ENCODE assay signal across 11 cellular contexts in the genomic region with DNA sequence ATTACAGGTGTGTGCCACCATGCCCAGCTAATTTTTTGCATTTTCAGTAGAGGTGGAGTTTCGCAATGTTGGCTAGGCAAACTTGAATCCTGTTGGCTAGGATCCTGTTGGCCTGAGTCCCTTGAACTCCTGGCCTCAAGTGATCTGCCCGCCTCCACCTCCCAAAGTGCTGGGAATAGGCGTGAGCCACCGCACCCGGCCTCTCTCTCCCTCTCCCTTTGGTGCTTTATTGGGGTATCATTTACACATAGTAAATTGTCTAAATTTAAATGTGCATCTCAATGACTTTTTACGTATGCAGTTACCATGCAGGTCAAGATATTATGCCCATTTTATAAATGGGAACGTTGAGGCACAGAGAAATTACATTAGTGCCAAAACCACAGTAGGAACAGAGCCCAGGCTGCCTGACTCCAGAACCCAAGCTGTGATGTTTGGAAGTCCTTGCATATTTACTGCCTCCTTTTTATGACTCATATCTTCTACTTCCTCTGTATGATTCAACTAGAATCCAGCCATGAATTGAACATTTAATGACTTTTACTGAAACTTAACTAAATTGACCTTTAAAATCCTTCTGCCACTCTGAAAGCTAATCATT. TPM values are rescaled to one million over a fixed set of nuclear protein-coding genes. Genes with fewer than 3 reads are reported as not detected.
A peak's percentile ranks its signal among the peaks of the same experiment; 100 is the strongest.
DNase-seq lines count a peak whose midpoint lies in the region; ATAC-seq, FAIRE-seq and TF ChIP-seq lines count a peak whose summit lies in the region.
"Had no signal": no experiment of that assay in that cellular context is flagged by ENCODE, and none has a peak within 500 bp of the region (broad histone marks: within the 10 kb centered on the region; RNA-seq: fewer than 3 reads in every experiment).

No MANE protein-coding gene starts in this region.

- H3K4me1 Mint-ChIP-seq in MCF 10A (ENCODE audit: insufficient read depth, unreplicated experiment), result peaks cover 14% of the 10 kb centered on the region
- peaks cover 25% of the 10 kb centered on the region for H3K4me1 Mint-ChIP-seq in T-helper 2 cell treated with Interferon-gamma antibody and Interleukin-4, amounts not matched to agents 5 μg/mL and 100 μg/mL, for 36 hours (ENCODE audit: low read depth)

- H3K27ac ChIP-seq in breast epithelium (no peak overlapping the region), small intestine (ENCODE audit: low read depth in 1 of 2, low read length in 1 of 2) (no peak overlapping the region)

- peak; percentile 80 for DNase-seq in MCF 10A (ENCODE audit: unreplicated experiment)
- DNase-seq in breast epithelium (ENCODE audit: low spot score in 2 of 2), result no peak
- DNase-seq in T-helper 2 cell treated with Interferon-gamma antibody and Interleukin-4, amounts not matched to agents 5 μg/mL and 100 μg/mL, for 36 hours (ENCODE audit: low spot score), result peak; percentile 13
- DNase-seq in foreskin fibroblast, result peak; percentile 77 to 87
- peak; percentile 84 for DNase-seq in urothelium cell line (ENCODE audit: low spot score)
- DNase-seq in NCI-H748 treated with DMSO at 0.1 percent for 48 hours (lab: John Stamatoyannopoulos, UW), result no peak
- no peak for DNase-seq in small intestine
- DNase-seq: activated CD4-positive, CD25-positive, alpha-beta regulatory T cell had no signal

- no peaks in the 10 kb centered on the region for H3K36me3 ChIP-seq in breast epithelium
- H3K36me3 ChIP-seq in small intestine (ENCODE audit: control insufficient read depth in 2 of 2, insufficient read depth in 2 of 2, low read length in 2 of 2), result peaks cover 0 to 24% of the 10 kb centered on the region in 2 donors

- no TSS peak for BruUV-seq in MCF 10A (replicated peaks; lab: Mats Ljungman, UMichigan)

- no peak for ATAC-seq in GM21526 (IDR thresholded peaks at IDR 0.05; ENCODE audit: low FRiP score, unreplicated experiment)

- H3K4me1 ChIP-seq in breast epithelium (no peaks in the 10 kb centered on the region), small intestine (ENCODE audit: control insufficient read depth in 2 of 2, insufficient read depth in 1 of 2, low read depth in 1 of 2, low read length in 1 of 2) (no peaks in the 10 kb centered on the region)

- intact Hi-C loops in MCF 10A (cut with micrococcal nuclease), result loop anchor here (1.0 kb wide), 1 partner anchor 35 kb away; a partner anchor contains a TSS
- intact Hi-C loops in breast epithelium (cut with DNase I; ENCODE audit: low total_unique reads), result no loop called here

- H3K27me3 ChIP-seq in breast epithelium (no peaks in the 10 kb centered on the region), small intestine (ENCODE audit: control insufficient read depth in 2 of 2, insufficient read depth in 2 of 2, low read length in 2 of 2) (no peaks in the 10 kb centered on the region)

- no peaks in the 10 kb centered on the region for H3K27me3 Mint-ChIP-seq in MCF 10A (ENCODE audit: insufficient read depth, unreplicated experiment)
- H3K27me3 Mint-ChIP-seq in T-helper 2 cell treated with Interferon-gamma antibody and Interleukin-4, amounts not matched to agents 5 μg/mL and 100 μg/mL, for 36 hours (ENCODE audit: low read depth), result no peaks in the 10 kb centered on the region

- WGBS in small intestine, 3 donors, result 85 to 87% (median 87%) methylated on average over 7 of the region's 7 CpGs

- H3K9me3 Mint-ChIP-seq in MCF 10A (ENCODE audit: unreplicated experiment), result no peaks in the 10 kb centered on the region
- H3K9me3 Mint-ChIP-seq in T-helper 2 cell treated with Interferon-gamma antibody and Interleukin-4, amounts not matched to agents 5 μg/mL and 100 μg/mL, for 36 hours, result peaks cover 9% of the 10 kb centered on the region

- POLR2A ChIA-PET in MCF 10A (lab: Yijun Ruan, JAX), result interaction anchor here (0.6 to 1.2 kb wide), 7 partner anchors 8 to 59 kb away, joined by 3 to 5 read pairs (median 4); a partner anchor contains a TSS

- no peak overlapping the region for H3K4me3 ChIP-seq in breast epithelium
- no peak overlapping the region for H3K4me3 ChIP-seq in foreskin fibroblast (ENCODE audit: low read depth in 1 of 2, low read length in 2 of 2)
- H3K4me3 ChIP-seq in small intestine (ENCODE audit: low read depth in 1 of 2, low read length in 2 of 2), result no peak overlapping the region

- no peak for FAIRE-seq in urothelium cell line (lab: Jason Lieb, UNC)
- FAIRE-seq in small intestine (lab: Jason Lieb, UNC), result no peak
- FAIRE-seq: D721Med, frontal cortex had no signal

- no peaks in the 10 kb centered on the region for H3K9me3 ChIP-seq in breast epithelium
- no peaks in the 10 kb centered on the region for H3K9me3 ChIP-seq in small intestine (ENCODE audit: control insufficient read depth, low read depth)

- no peak overlapping the region for H3K4me3 Mint-ChIP-seq in MCF 10A (ENCODE audit: unreplicated experiment)
- no peak overlapping the region for H3K4me3 Mint-ChIP-seq in T-helper 2 cell treated with Interferon-gamma antibody and Interleukin-4, amounts not matched to agents 5 μg/mL and 100 μg/mL, for 36 hours

- H3K36me3 Mint-ChIP-seq in MCF 10A (ENCODE audit: insufficient read depth, unreplicated experiment), result peaks cover 24% of the 10 kb centered on the region
- H3K36me3 Mint-ChIP-seq in T-helper 2 cell treated with Interferon-gamma antibody and Interleukin-4, amounts not matched to agents 5 μg/mL and 100 μg/mL, for 36 hours (ENCODE audit: low read depth), result peaks cover 52% of the 10 kb centered on the region

- TF ChIP-seq POLR2A in breast epithelium (IDR thresholded peaks at IDR 0.05), result no peak

- peak overlapping the region; percentile 58 for H3K27ac Mint-ChIP-seq in MCF 10A (ENCODE audit: low read depth, unreplicated experiment)
- H3K27ac Mint-ChIP-seq in T-helper 2 cell treated with Interferon-gamma antibody and Interleukin-4, amounts not matched to agents 5 μg/mL and 100 μg/mL, for 36 hours, result peak overlapping the region; percentile 50

- CTCF ChIA-PET in MCF 10A (lab: Yijun Ruan, JAX), result interaction anchor here (0.7 to 2.1 kb wide), 5 partner anchors 17 to 33 kb away, joined by 4 to 5 read pairs (median 4); a partner anchor contains a TSS

- no peak for TF ChIP-seq CTCF in MCF 10A (IDR thresholded peaks at IDR 0.05; ENCODE audit: unreplicated experiment)
- TF ChIP-seq CTCF in breast epithelium (IDR thresholded peaks at IDR 0.05), result no peak
- no peak for TF ChIP-seq CTCF in foreskin fibroblast (IDR thresholded peaks at IDR 0.05; ENCODE audit: low read depth, low read length)

RNA-seq across cellular contexts. Expression of a gene that starts 34.0 kb away (rescaled TPM):
- total RNA-seq in MCF 10A (2022), result 19.0 and 20.0 TPM in 2 replicates
- total RNA-seq in breast epithelium, result 10 to 100 TPM in 2 of 3 donors, 1 to 10 TPM in 1; 6.2 to 11.0 (median 10.8) TPM
- 10 to 100 TPM; 11.7 to 19.9 (median 18.6) TPM for polyA plus RNA-seq in small intestine

RNA-seq across cellular contexts. Expression of a gene that starts 34.3 kb away (rescaled TPM):
- total RNA-seq in MCF 10A (2022) (10.1 and 11.5 TPM in 2 replicates), breast epithelium (10 to 100 TPM; 10.6 to 19.6 (median 11.1) TPM)
- polyA plus RNA-seq in small intestine, result 1 to 10 TPM; 5.4 to 7.8 (median 6.5) TPM

RNA-seq across cellular contexts. Expression of a gene that starts 34.4 kb away (rescaled TPM):
- total RNA-seq in MCF 10A (2022) (3.4 and 3.9 TPM in 2 replicates), breast epithelium (10 to 100 TPM; 10.2 to 22.2 (median 13.4) TPM)
- 10 to 100 TPM; 12.1 to 33.2 (median 31.3) TPM for polyA plus RNA-seq in small intestine

Comparison
In these comparisons a context has a peak if more than half of its experiments do, and no peak if none do; other contexts are left out.
1. DNase-seq: peak in MCF 10A (single experiment), T-helper 2 cell treated with Interferon-gamma antibody and Interleukin-4, amounts not matched to agents 5 μg/mL and 100 μg/mL, for 36 hours (single experiment), foreskin fibroblast (2 of 2) and urothelium cell line (single experiment); none in breast epithelium (0 of 2), NCI-H748 treated with DMSO at 0.1 percent for 48 hours (single experiment) and small intestine (single experiment).